27 cellular contexts compared by ENCODE assay signal in the genomic region with DNA sequence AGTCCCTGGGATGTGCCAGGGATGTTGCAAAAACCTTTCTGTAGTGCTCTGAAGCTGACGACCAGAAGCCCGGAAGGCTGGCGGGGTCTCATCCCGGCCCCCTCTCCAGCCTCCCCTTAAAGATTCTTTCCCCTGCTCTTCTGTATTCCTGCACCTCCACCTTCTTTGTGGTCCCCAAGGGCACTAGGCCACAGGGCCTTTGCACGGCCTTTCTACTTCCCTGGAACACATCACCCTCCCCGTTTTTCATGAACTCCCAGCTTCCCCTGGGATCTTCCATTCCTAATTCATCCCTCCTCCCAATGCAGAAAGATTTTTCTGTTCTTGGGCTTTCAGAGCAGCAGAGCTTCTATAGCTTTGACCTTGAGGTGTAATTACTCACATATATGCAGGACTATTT.
"Had no signal": no experiment of that assay in that cellular context is flagged by ENCODE, and none has a peak within 500 bp of the region (broad histone marks: within the 10 kb centered on the region; RNA-seq: fewer than 3 reads in every experiment).

No MANE protein-coding gene starts in this region.

- H3K36me3 ChIP-seq: colonic mucosa, esophagus squamous epithelium, gastrocnemius medialis, heart right ventricle, left lung, lower lobe of right lung had no signal

- H3K27ac Mint-ChIP-seq: dendritic cell treated with granulocyte-macrophage colony-stimulating factor and Interleukin-4, amounts not matched to agents 40 ng/mL and 50 ng/mL, for 4 days; effector memory CD8-positive, alpha-beta T cell; endodermal cell; mesothelial cell of epicardium had no signal

- H3K36me3 Mint-ChIP-seq: mesothelial cell of epicardium had no signal

- H3K9me3 Mint-ChIP-seq: dendritic cell treated with granulocyte-macrophage colony-stimulating factor and Interleukin-4, amounts not matched to agents 40 ng/mL and 50 ng/mL, for 4 days; effector memory CD8-positive, alpha-beta T cell; endodermal cell; mesothelial cell of epicardium had no signal

- H3K9me3 ChIP-seq: colonic mucosa, esophagus squamous epithelium, gastrocnemius medialis, heart right ventricle, left lung, lower lobe of right lung, mucosa of descending colon had no signal

- H3K4me3 Mint-ChIP-seq: dendritic cell treated with granulocyte-macrophage colony-stimulating factor and Interleukin-4, amounts not matched to agents 40 ng/mL and 50 ng/mL, for 4 days; effector memory CD8-positive, alpha-beta T cell; endodermal cell; mesothelial cell of epicardium had no signal

- FAIRE-seq: endometrium, islet of Langerhans, keratinocyte had no signal

- H3K27ac ChIP-seq: colonic mucosa, epithelial cell of prostate, esophagus squamous epithelium, gastrocnemius medialis, heart right ventricle, left lung, lower lobe of right lung had no signal

- DNase-seq: colonic mucosa; cortex of kidney; effector CD8-positive, alpha-beta T cell; effector memory CD8-positive, alpha-beta T cell; endodermal cell; erythroblast; esophagus squamous epithelium; foreskin fibroblast; foreskin melanocyte; gastrocnemius medialis; glutamatergic neuron; head of caudate nucleus; heart right ventricle; hippocampal formation; left cardiac atrium; left ventricle myocardium superior; lower lobe of right lung; mesenchymal stem cell had no signal

- H3K4me1 ChIP-seq: colonic mucosa, gastrocnemius medialis, left lung, lower lobe of right lung had no signal

- H3K27me3 ChIP-seq: colonic mucosa, gastrocnemius medialis, heart right ventricle had no signal

- ATAC-seq: effector memory CD8-positive, alpha-beta T cell; esophagus mucosa; gastrocnemius medialis; left cardiac atrium; left lung; left ventricle myocardium superior; lower lobe of right lung; mucosa of descending colon had no signal

- H3K4me3 ChIP-seq: colonic mucosa, esophagus squamous epithelium, gastrocnemius medialis, heart right ventricle, left lung, lower lobe of right lung, mucosa of descending colon had no signal
